In genomic region chr16:75593825-75594820, GRCh38 we compare ENCODE assay signal across 9 cellular contexts. TPM values are rescaled to one million over a fixed set of nuclear protein-coding genes. Genes with fewer than 3 reads are reported as not detected.
DNase-seq lines count a peak whose midpoint lies in the region; ATAC-seq lines count a peak whose summit lies in the region.
"Had no signal": no experiment of that assay in that cellular context is flagged by ENCODE, and none has a peak within 500 bp of the region (broad histone marks: within the 10 kb centered on the region; RNA-seq: fewer than 3 reads in every experiment).

No MANE protein-coding gene starts in this region.

- H3K4me1 Mint-ChIP-seq in activated naive CD8-positive, alpha-beta T cell treated with anti-CD3 and anti-CD28 coated beads, Interleukin-2, amount 50 U/mL, for 24 hours = peaks cover 14% of the 10 kb centered on the region
- H3K4me1 Mint-ChIP-seq in naive thymus-derived CD4-positive, alpha-beta T cell = peaks cover 0 to 14% (median 5%) of the 10 kb centered on the region in 7 donors

- peak overlapping the region; percentile 76 for H3K27ac Mint-ChIP-seq in activated naive CD8-positive, alpha-beta T cell treated with anti-CD3 and anti-CD28 coated beads, Interleukin-2, amount 50 U/mL, for 24 hours
- H3K27ac Mint-ChIP-seq in naive thymus-derived CD4-positive, alpha-beta T cell = peak overlapping the region in 1 of 9 donors; percentile 21
- H3K27ac Mint-ChIP-seq: IgD-negative memory B cell had no signal

- H3K36me3 Mint-ChIP-seq in activated naive CD8-positive, alpha-beta T cell treated with anti-CD3 and anti-CD28 coated beads, Interleukin-2, amount 50 U/mL, for 24 hours (ENCODE audit: low read depth) = peaks cover 24% of the 10 kb centered on the region
- H3K36me3 Mint-ChIP-seq in naive thymus-derived CD4-positive, alpha-beta T cell = peaks cover 13 to 20% (median 17%) of the 10 kb centered on the region in 5 donors

- H3K4me3 Mint-ChIP-seq in activated naive CD8-positive, alpha-beta T cell treated with anti-CD3 and anti-CD28 coated beads, Interleukin-2, amount 50 U/mL, for 24 hours = no peak overlapping the region
- peak overlapping the region in 1 of 10 donors; percentile 38 for H3K4me3 Mint-ChIP-seq in naive thymus-derived CD4-positive, alpha-beta T cell
- H3K4me3 Mint-ChIP-seq: IgD-negative memory B cell had no signal

- CTCF ChIA-PET in naive thymus-derived CD4-positive, alpha-beta T cell (lab: Charles Lee) = no interaction called here

- H3K27me3 Mint-ChIP-seq in activated naive CD8-positive, alpha-beta T cell treated with anti-CD3 and anti-CD28 coated beads, Interleukin-2, amount 50 U/mL, for 24 hours = no peaks in the 10 kb centered on the region
- no peaks in the 10 kb centered on the region for H3K27me3 Mint-ChIP-seq in naive thymus-derived CD4-positive, alpha-beta T cell
- H3K27me3 Mint-ChIP-seq: IgD-negative memory B cell had no signal

- no peak overlapping the region for H3K27ac ChIP-seq in naive thymus-derived CD4-positive, alpha-beta T cell (ENCODE audit: low read depth, low read length)

- no peaks in the 10 kb centered on the region for H3K27me3 ChIP-seq in naive thymus-derived CD4-positive, alpha-beta T cell (ENCODE audit: control insufficient read depth in 2 of 2, insufficient read depth in 2 of 2, low read length in 2 of 2)

- no peaks in the 10 kb centered on the region for H3K9me3 Mint-ChIP-seq in activated naive CD8-positive, alpha-beta T cell treated with anti-CD3 and anti-CD28 coated beads, Interleukin-2, amount 50 U/mL, for 24 hours
- H3K9me3 Mint-ChIP-seq in naive thymus-derived CD4-positive, alpha-beta T cell = peaks cover 0 to 5% (median 0%) of the 10 kb centered on the region in 11 donors

- H3K4me3 ChIP-seq in naive thymus-derived CD4-positive, alpha-beta T cell (ENCODE audit: low read length) = no peak overlapping the region

- no peaks in the 10 kb centered on the region for H3K9me3 ChIP-seq in naive thymus-derived CD4-positive, alpha-beta T cell (ENCODE audit: control insufficient read depth in 2 of 3, low read length in 3 of 3)

- peak; percentile 80 for ATAC-seq in activated naive CD8-positive, alpha-beta T cell treated with anti-CD3 and anti-CD28 coated beads, Interleukin-2, amount 50 U/mL, for 24 hours
- peak; percentile 63 for ATAC-seq in naive thymus-derived CD4-positive, alpha-beta T cell
- ATAC-seq in HG03108 (IDR thresholded peaks at IDR 0.05; ENCODE audit: unreplicated experiment) (no peak), left colon (no peak)

- POLR2A ChIA-PET in naive thymus-derived CD4-positive, alpha-beta T cell (lab: Charles Lee) = interaction anchor here (0.6 kb wide), 1 partner anchor 29 kb away, joined by 3 read pairs; no protein-coding TSS in a partner anchor

- no peaks in the 10 kb centered on the region for H3K4me1 ChIP-seq in naive thymus-derived CD4-positive, alpha-beta T cell (ENCODE audit: control insufficient read depth in 2 of 2, insufficient read depth in 2 of 2, low read length in 2 of 2)

- H3K36me3 ChIP-seq in naive thymus-derived CD4-positive, alpha-beta T cell (ENCODE audit: control insufficient read depth in 2 of 3, insufficient read depth in 3 of 3, low read length in 3 of 3) = peaks cover 0 to 22% (median 3%) of the 10 kb centered on the region in 3 experiments

- intact Hi-C loops in naive thymus-derived CD4-positive, alpha-beta T cell (cut with micrococcal nuclease) = no loop called here
- intact Hi-C loops in left colon (cut with DNase I, micrococcal nuclease) = no loop called here

- peak; percentile 17 to 62 for DNase-seq in NCI-H2081 (lab: John Stamatoyannopoulos, UW)
- DNase-seq in NCI-H2081 treated with DMSO at 0.1 percent for 48 hours (lab: John Stamatoyannopoulos, UW) = no peak
- peak; percentile 34 for DNase-seq in NCI-H2107 (lab: John Stamatoyannopoulos, UW)
- peak; percentile 7 for DNase-seq in activated naive CD8-positive, alpha-beta T cell treated with anti-CD3 and anti-CD28 coated beads, Interleukin-2, amount 50 U/mL, for 24 hours
- DNase-seq in naive thymus-derived CD4-positive, alpha-beta T cell = no peak
- DNase-seq in stimulated activated naive CD4-positive, alpha-beta T cell (lab: John Stamatoyannopoulos, UW) = no peak
- DNase-seq in left colon = no peak

RNA-seq across cellular contexts. Expression of gene GABARAPL2, which starts 27.9 kb away (rescaled TPM):
- total RNA-seq in naive thymus-derived CD4-positive, alpha-beta T cell = 10 to 100 TPM; 57.9 to 81.2 (median 75.6) TPM
- 100 to 1,000 TPM; 187 to 293 TPM for polyA plus RNA-seq in naive thymus-derived CD4-positive, alpha-beta T cell
- total RNA-seq in left colon = 100 to 1,000 TPM in 1 of 2 donors, 10 to 100 TPM in 1; 91.1 to 110 TPM

RNA-seq across cellular contexts. Expression of gene ADAT1, which starts 29.0 kb away (rescaled TPM):
- total RNA-seq in naive thymus-derived CD4-positive, alpha-beta T cell = 10 to 100 TPM; 41.3 to 69.4 (median 63.6) TPM
- polyA plus RNA-seq in naive thymus-derived CD4-positive, alpha-beta T cell = 10 to 100 TPM; 35.6 to 36.1 TPM
- 10 to 100 TPM; 35.9 to 37.5 TPM for total RNA-seq in left colon

RNA-seq across cellular contexts. Expression of gene TMEM231, which starts 38.1 kb away (rescaled TPM):
- 1 to 10 TPM; 1.5 to 3.9 (median 3.4) TPM for total RNA-seq in naive thymus-derived CD4-positive, alpha-beta T cell
- polyA plus RNA-seq in naive thymus-derived CD4-positive, alpha-beta T cell = 1 to 10 TPM; 1.3 to 2.4 TPM
- 1 to 10 TPM; 3.9 to 4.1 TPM for total RNA-seq in left colon

RNA-seq across cellular contexts. Expression of gene KARS1, which starts 53.3 kb away (rescaled TPM):
- 100 to 1,000 TPM; 118 to 216 (median 123) TPM for total RNA-seq in naive thymus-derived CD4-positive, alpha-beta T cell
- 100 to 1,000 TPM; 208 to 216 TPM for polyA plus RNA-seq in naive thymus-derived CD4-positive, alpha-beta T cell
- 100 to 1,000 TPM in 1 of 2 donors, 10 to 100 TPM in 1; 84.8 to 102 TPM for total RNA-seq in left colon

RNA-seq across cellular contexts. Expression of gene TERF2IP, which starts 53.5 kb away (rescaled TPM):
- 10 to 100 TPM; 70.8 to 90.4 (median 88.7) TPM for total RNA-seq in naive thymus-derived CD4-positive, alpha-beta T cell
- polyA plus RNA-seq in naive thymus-derived CD4-positive, alpha-beta T cell = 100 to 1,000 TPM; 105 to 168 TPM
- total RNA-seq in left colon = 10 to 100 TPM; 22.5 to 30.0 TPM

Comparison
In these comparisons a context has a peak if more than half of its experiments do, and no peak if none do; other contexts are left out.
1. DNase-seq: peak in NCI-H2081 (2 of 2), NCI-H2107 (single experiment) and activated naive CD8-positive, alpha-beta T cell treated with anti-CD3 and anti-CD28 coated beads, Interleukin-2, amount 50 U/mL, for 24 hours (single experiment); none in NCI-H2081 treated with DMSO at 0.1 percent for 48 hours (single experiment), naive thymus-derived CD4-positive, alpha-beta T cell (0 of 9), stimulated activated naive CD4-positive, alpha-beta T cell (0 of 6) and left colon (0 of 2).
2. ATAC-seq: peak in activated naive CD8-positive, alpha-beta T cell treated with anti-CD3 and anti-CD28 coated beads, Interleukin-2, amount 50 U/mL, for 24 hours (single experiment) and naive thymus-derived CD4-positive, alpha-beta T cell (single experiment); none in HG03108 (single experiment) and left colon (single experiment).